ENCODE assay signal across 22 cellular contexts in the genomic region with DNA sequence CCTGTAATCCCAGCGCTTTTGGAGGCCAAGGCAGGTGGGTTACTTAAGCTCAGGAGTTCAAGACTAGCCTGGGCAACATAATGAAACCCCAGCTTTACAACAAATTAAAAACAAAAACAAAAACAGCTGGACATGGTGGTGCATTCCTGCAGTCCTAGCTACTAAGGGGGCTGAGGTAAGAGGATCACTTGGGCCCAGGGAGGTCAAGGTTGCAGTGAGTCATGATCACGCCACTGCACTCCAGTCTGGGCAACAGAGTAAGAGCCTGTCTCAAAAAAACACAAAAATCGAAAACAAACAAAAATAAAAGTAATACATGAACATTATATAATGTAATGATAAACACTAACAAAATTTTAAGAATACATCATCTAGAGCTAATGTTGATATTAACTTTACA. TPM values are rescaled to one million over a fixed set of nuclear protein-coding genes. Genes with fewer than 3 reads are reported as not detected.
"Had no signal": no experiment of that assay in that cellular context is flagged by ENCODE, and none has a peak within 500 bp of the region (broad histone marks: within the 10 kb centered on the region; RNA-seq: fewer than 3 reads in every experiment).

No MANE protein-coding gene starts in this region.

- H3K4me3 ChIP-seq: gastroesophageal sphincter, left ventricle myocardium inferior, lower lobe of right lung, neural progenitor cell, ovary, right atrium auricular region, suprapubic skin, thyroid gland, upper lobe of right lung, vagina had no signal

- DNase-seq: effector memory CD4-positive, alpha-beta T cell; immature natural killer cell; left cardiac atrium; left ventricle myocardium inferior; lower lobe of right lung; midbrain; nucleus accumbens; stimulated activated CD4-positive, alpha-beta T cell treated with anti-CD3 and anti-CD28 coated beads, Interleukin-4, amount 100 ng/mL, for 1 hour; stimulated activated CD8-positive, alpha-beta memory T cell treated with anti-CD3 and anti-CD28 coated beads, Interleukin-4, amount 100 ng/mL, for 48 hours; stimulated activated naive CD8-positive, alpha-beta T cell treated with anti-CD3 and anti-CD28 coated beads, Interleukin-15, Interleukin-2, amounts not matched to agents 100 U/mL and 50 U/mL, for 24 hours; thyroid gland; upper lobe of right lung had no signal

- H3K4me2 ChIP-seq: neural progenitor cell had no signal

- H3K27me3 ChIP-seq: gastroesophageal sphincter, neural progenitor cell, ovary, right atrium auricular region, suprapubic skin, thyroid gland, upper lobe of right lung, vagina had no signal

- H3K4me1 ChIP-seq: gastroesophageal sphincter, left ventricle myocardium inferior, lower lobe of right lung, neural progenitor cell, suprapubic skin, upper lobe of right lung, vagina had no signal

- H3K9ac ChIP-seq: neural progenitor cell had no signal

- H3K27ac ChIP-seq: gastroesophageal sphincter, left ventricle myocardium inferior, lower lobe of right lung, neural progenitor cell, ovary, right atrium auricular region, suprapubic skin, thyroid gland, upper lobe of right lung, vagina had no signal

- ATAC-seq: esophagus mucosa; gastroesophageal sphincter; left cardiac atrium; lower lobe of right lung; natural killer cell treated with Interleukin-12 subunit alpha and Interleukin-12 subunit beta and Interleukin-15 and Interleukin-18, amount 100 ng/mL, for 72 hours; stimulated activated effector memory CD8-positive, alpha-beta T cell treated with anti-CD3 and anti-CD28 coated beads, Interleukin-12 subunit alpha, Interleukin-12 subunit beta, amount 100 ng/mL, for 72 hours; stimulated activated naive CD8-positive, alpha-beta T cell treated with anti-CD3 and anti-CD28 coated beads, Interleukin-15, Interleukin-2, amounts not matched to agents 100 U/mL and 50 U/mL, for 24 hours; upper lobe of right lung had no signal

- H3K36me3 ChIP-seq: gastroesophageal sphincter, left ventricle myocardium inferior, lower lobe of right lung, ovary, right atrium auricular region, suprapubic skin, thyroid gland, upper lobe of right lung, vagina had no signal

- H3K9me3 ChIP-seq: gastroesophageal sphincter, left ventricle myocardium inferior, lower lobe of right lung, ovary, right atrium auricular region, suprapubic skin, thyroid gland, upper lobe of right lung, vagina had no signal

RNA-seq across cellular contexts. Expression of a gene that starts 46.2 kb away (rescaled TPM):
- total RNA-seq: fibroblast of lung had no signal
